Comparison of ENCODE assay signal across 15 cellular contexts in genomic region chr2:104965900-104966299, GRCh38.
"Had no signal": no experiment of that assay in that cellular context is flagged by ENCODE, and none has a peak within 500 bp of the region (broad histone marks: within the 10 kb centered on the region; RNA-seq: fewer than 3 reads in every experiment).

No MANE protein-coding gene starts in this region.

- H3K27me3 Mint-ChIP-seq: dendritic cell treated with granulocyte-macrophage colony-stimulating factor and Interleukin-4, amounts not matched to agents 40 ng/mL and 50 ng/mL, for 4 days had no signal

- H3K4me3 ChIP-seq: ascending aorta, breast epithelium, heart left ventricle, lower lobe of right lung, thoracic aorta had no signal

- H3K27me3 ChIP-seq: ascending aorta, breast epithelium had no signal

- H3K4me3 Mint-ChIP-seq: dendritic cell treated with granulocyte-macrophage colony-stimulating factor and Interleukin-4, amounts not matched to agents 40 ng/mL and 50 ng/mL, for 4 days had no signal

- H3K4me1 ChIP-seq: ascending aorta, breast epithelium, heart left ventricle, lower lobe of right lung had no signal

- H3K27ac ChIP-seq: ascending aorta, breast epithelium, epithelial cell of prostate, heart left ventricle, lower lobe of right lung, thoracic aorta had no signal

- ATAC-seq: heart left ventricle, left colon, lower lobe of right lung had no signal

- DNase-seq: activated CD4-positive, alpha-beta T cell treated with anti-CD3 and anti-CD28 coated beads for 1 hour; activated CD4-positive, alpha-beta T cell treated with anti-CD3 and anti-CD28 coated beads, Interleukin-2, amount 50 U/mL, for 4 hours; activated naive CD4-positive, alpha-beta T cell; activated T-cell treated with anti-CD3 and anti-CD28 coated beads for 4 hours; effector memory CD4-positive, alpha-beta T cell; heart left ventricle; left colon; lower lobe of right lung; stimulated activated CD4-positive, alpha-beta T cell treated with anti-CD3 and anti-CD28 coated beads, Interleukin-12 subunit alpha, Interleukin-12 subunit beta, amount 100 ng/mL, for 4 hours; stimulated activated CD4-positive, alpha-beta T cell treated with anti-CD3 and anti-CD28 coated beads, Interleukin-2, amount 100 ng/mL, for 24 hours had no signal

- H3K36me3 ChIP-seq: ascending aorta, breast epithelium, heart left ventricle, lower lobe of right lung, thoracic aorta had no signal

- H3K9me3 ChIP-seq: lower lobe of right lung, thoracic aorta had no signal

- H3K27ac Mint-ChIP-seq: dendritic cell treated with granulocyte-macrophage colony-stimulating factor and Interleukin-4, amounts not matched to agents 40 ng/mL and 50 ng/mL, for 4 days had no signal
